In genomic region chr10:79201706-79202105, GRCh38 we compare ENCODE assay signal across 2 cellular contexts.
A peak's percentile ranks its signal among the peaks of the same experiment; 100 is the strongest.
TF ChIP-seq lines count a peak whose summit lies in the region.

No MANE protein-coding gene starts in this region.

TF ChIP-seq in IMR-90, 13 proteins besides CTCF, POLR2A, EP300 and RAD21:
- TF ChIP-seq MAFK (IDR thresholded peaks at IDR 0.05; ENCODE audit: low read depth, low read length) (no peak), MXI1 (IDR thresholded peaks at IDR 0.05; ENCODE audit: borderline replicate concordance, low read depth, low read length) (no peak), MAZ (IDR thresholded peaks at IDR 0.05; ENCODE audit: borderline replicate concordance, low read depth, low read length) (no peak), ELK1 (IDR thresholded peaks at IDR 0.05; ENCODE audit: borderline replicate concordance, low read depth, low read length) (no peak), FOS (IDR thresholded peaks at IDR 0.05; ENCODE audit: low read depth, low read length) (no peak), CEBPB (IDR thresholded peaks at IDR 0.05; ENCODE audit: low read depth, low read length) (no peak), BHLHE40 (IDR thresholded peaks at IDR 0.05; ENCODE audit: low read depth, low read length) (no peak), CHD1 (IDR thresholded peaks at IDR 0.05; ENCODE audit: low read depth, low read length) (no peak), RCOR1 (IDR thresholded peaks at IDR 0.05; ENCODE audit: insufficient replicate concordance, low read length) (no peak)
TF ChIP-seq in IMR-90: peak in this region for 0.

TF ChIP-seq in K562, 482 proteins besides CTCF, POLR2A, EP300 and RAD21:
- no peak for TF ChIP-seq RCOR1 (IDR thresholded peaks at IDR 0.05; ENCODE audit: borderline replicate concordance in 1 of 2, low read depth in 2 of 2, low read length in 2 of 2)
- no peak for TF ChIP-seq SRSF1 (IDR thresholded peaks at IDR 0.05; ENCODE audit: low read depth, low read length)
- no peak for TF ChIP-seq NUFIP1 (IDR thresholded peaks at IDR 0.05; ENCODE audit: partially characterized antibody)
- no peak for TF ChIP-seq AFF4 (CRISPR knock-in tag; IDR thresholded peaks at IDR 0.05)
- TF ChIP-seq ZNF121 (CRISPR knock-in tag; conservative IDR thresholded peaks at IDR 0.05) = peak; percentile 87
- TF ChIP-seq KLF13 (tag; IDR thresholded peaks at IDR 0.05; ENCODE audit: borderline replicate concordance, low read depth) = no peak
- no peak for TF ChIP-seq RERE (CRISPR knock-in tag; IDR thresholded peaks at IDR 0.05; ENCODE audit: borderline replicate concordance)
- no peak for TF ChIP-seq CHAMP1 (IDR thresholded peaks at IDR 0.05)
- TF ChIP-seq ZFP36 (IDR thresholded peaks at IDR 0.05; ENCODE audit: low read depth, low read length, partially characterized antibody) = peak; percentile 66
- TF ChIP-seq NR1H2 (CRISPR knock-in tag; IDR thresholded peaks at IDR 0.05) = no peak
